2 cellular contexts compared by ENCODE assay signal in genomic region chrX:118941147-118941546, GRCh38.
TF ChIP-seq lines count a peak whose summit lies in the region.

No MANE protein-coding gene starts in this region.

TF ChIP-seq in HEK293, 187 proteins besides CTCF, POLR2A, EP300 and RAD21 (continued from another document):
- no peak for TF ChIP-seq WT1 (tag by site-specific recombination; IDR thresholded peaks at IDR 0.05)
- TF ChIP-seq ZNF747 (tag by site-specific recombination; IDR thresholded peaks at IDR 0.05) = no peak
- TF ChIP-seq ZNF140 (tag by site-specific recombination; IDR thresholded peaks at IDR 0.05) = no peak
- TF ChIP-seq ZFHX2 (tag by site-specific recombination; conservative IDR thresholded peaks at IDR 0.05) = no peak
- TF ChIP-seq ZNF341 (tag by site-specific recombination; IDR thresholded peaks at IDR 0.05; ENCODE audit: low read depth) = no peak
- TF ChIP-seq, protein P1, sequence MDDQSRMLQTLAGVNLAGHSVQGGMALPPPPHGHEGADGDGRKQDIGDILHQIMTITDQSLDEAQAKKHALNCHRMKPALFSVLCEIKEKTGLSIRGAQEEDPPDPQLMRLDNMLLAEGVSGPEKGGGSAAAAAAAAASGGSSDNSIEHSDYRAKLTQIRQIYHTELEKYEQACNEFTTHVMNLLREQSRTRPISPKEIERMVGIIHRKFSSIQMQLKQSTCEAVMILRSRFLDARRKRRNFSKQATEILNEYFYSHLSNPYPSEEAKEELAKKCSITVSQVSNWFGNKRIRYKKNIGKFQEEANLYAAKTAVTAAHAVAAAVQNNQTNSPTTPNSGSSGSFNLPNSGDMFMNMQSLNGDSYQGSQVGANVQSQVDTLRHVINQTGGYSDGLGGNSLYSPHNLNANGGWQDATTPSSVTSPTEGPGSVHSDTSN (CRISPR knock-in tag; IDR thresholded peaks at IDR 0.05) = no peak
- TF ChIP-seq, protein P2, sequence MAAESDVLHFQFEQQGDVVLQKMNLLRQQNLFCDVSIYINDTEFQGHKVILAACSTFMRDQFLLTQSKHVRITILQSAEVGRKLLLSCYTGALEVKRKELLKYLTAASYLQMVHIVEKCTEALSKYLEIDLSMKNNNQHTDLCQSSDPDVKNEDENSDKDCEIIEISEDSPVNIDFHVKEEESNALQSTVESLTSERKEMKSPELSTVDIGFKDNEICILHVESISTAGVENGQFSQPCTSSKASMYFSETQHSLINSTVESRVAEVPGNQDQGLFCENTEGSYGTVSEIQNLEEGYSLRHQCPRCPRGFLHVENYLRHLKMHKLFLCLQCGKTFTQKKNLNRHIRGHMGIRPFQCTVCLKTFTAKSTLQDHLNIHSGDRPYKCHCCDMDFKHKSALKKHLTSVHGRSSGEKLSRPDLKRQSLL (tag by site-specific recombination; IDR thresholded peaks at IDR 0.05) = no peak
- TF ChIP-seq ZNF670 (tag by site-specific recombination; IDR thresholded peaks at IDR 0.05; ENCODE audit: low read depth) = peak; percentile 78; the same call in 1 of the 2 replicates
- TF ChIP-seq ZNF629 (tag by site-specific recombination; IDR thresholded peaks at IDR 0.05) = no peak
- peak; percentile 4; the same call in 1 of the 2 replicates for TF ChIP-seq AEBP2 (tag by site-specific recombination; IDR thresholded peaks at IDR 0.05; ENCODE audit: borderline replicate concordance)
- TF ChIP-seq ZNF513 (tag by site-specific recombination; IDR thresholded peaks at IDR 0.05) = peak; percentile 98
- TF ChIP-seq ZNF366 (tag by site-specific recombination; conservative IDR thresholded peaks at IDR 0.05) = peak; percentile 67; the same call in 1 of the 2 replicates
TF ChIP-seq in HEK293: peak in this region for 4.

TF ChIP-seq in K562, 482 proteins besides CTCF, POLR2A, EP300 and RAD21 (continued from another document):
- TF ChIP-seq, protein P3, sequence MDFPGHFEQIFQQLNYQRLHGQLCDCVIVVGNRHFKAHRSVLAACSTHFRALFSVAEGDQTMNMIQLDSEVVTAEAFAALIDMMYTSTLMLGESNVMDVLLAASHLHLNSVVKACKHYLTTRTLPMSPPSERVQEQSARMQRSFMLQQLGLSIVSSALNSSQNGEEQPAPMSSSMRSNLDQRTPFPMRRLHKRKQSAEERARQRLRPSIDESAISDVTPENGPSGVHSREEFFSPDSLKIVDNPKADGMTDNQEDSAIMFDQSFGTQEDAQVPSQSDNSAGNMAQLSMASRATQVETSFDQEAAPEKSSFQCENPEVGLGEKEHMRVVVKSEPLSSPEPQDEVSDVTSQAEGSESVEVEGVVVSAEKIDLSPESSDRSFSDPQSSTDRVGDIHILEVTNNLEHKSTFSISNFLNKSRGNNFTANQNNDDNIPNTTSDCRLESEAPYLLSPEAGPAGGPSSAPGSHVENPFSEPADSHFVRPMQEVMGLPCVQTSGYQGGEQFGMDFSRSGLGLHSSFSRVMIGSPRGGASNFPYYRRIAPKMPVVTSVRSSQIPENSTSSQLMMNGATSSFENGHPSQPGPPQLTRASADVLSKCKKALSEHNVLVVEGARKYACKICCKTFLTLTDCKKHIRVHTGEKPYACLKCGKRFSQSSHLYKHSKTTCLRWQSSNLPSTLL (IDR thresholded peaks at IDR 0.05) = 0 out of 2 replicates have a peak, but pooled peaks have one; percentile 42
TF ChIP-seq in K562: peak in this region for 2.
